ENCODE assay signal across 20 cellular contexts in genomic region chr10:94946181-94946580, GRCh38. TPM values are rescaled to one million over a fixed set of nuclear protein-coding genes. Genes with fewer than 3 reads are reported as not detected.
"Had no signal": no experiment of that assay in that cellular context is flagged by ENCODE, and none has a peak within 500 bp of the region (broad histone marks: within the 10 kb centered on the region; RNA-seq: fewer than 3 reads in every experiment).

No MANE protein-coding gene starts in this region.

RNA-seq across cellular contexts. Expression of gene CYP2C9, which starts 7.7 kb away (rescaled TPM):
- total RNA-seq: naive thymus-derived CD4-positive, alpha-beta T cell; naive thymus-derived CD8-positive, alpha-beta T cell; natural killer cell; natural killer cell treated with Interleukin-12 subunit alpha and Interleukin-12 subunit beta and Interleukin-15 and Interleukin-18, amount 100 ng/mL, for 72 hours; neural crest cell; occipital lobe; omental fat pad; osteoblast; osteocyte; posterior vena cava; prostate gland; pulmonary artery endothelial cell; right atrium auricular region; right cardiac atrium; sciatic nerve; sigmoid colon; skeletal muscle tissue; spleen had no signal
- polyA plus RNA-seq: naive thymus-derived CD4-positive, alpha-beta T cell; naive thymus-derived CD8-positive, alpha-beta T cell; neural cell; ovary; spleen had no signal
